Comparison of ENCODE assay signal across 10 cellular contexts in genomic region chr13:47798906-47799305, GRCh38.
DNase-seq lines count a peak whose midpoint lies in the region; ATAC-seq, FAIRE-seq and TF ChIP-seq lines count a peak whose summit lies in the region.
"Had no signal": no experiment of that assay in that cellular context is flagged by ENCODE, and none has a peak within 500 bp of the region (broad histone marks: within the 10 kb centered on the region; RNA-seq: fewer than 3 reads in every experiment).

No MANE protein-coding gene starts in this region.

- no peak overlapping the region for H3K56ac ChIP-seq in H1 (replicated peaks; ENCODE audit: insufficient read length, low read depth, low read length)

- H3K4me1 ChIP-seq in breast epithelium (no peaks in the 10 kb centered on the region), H1 (replicated peaks in 1 of 4; ENCODE audit: control insufficient read depth in 3 of 4, insufficient read depth in 4 of 4, low read length in 3 of 4) (no peaks in the 10 kb centered on the region), smooth muscle cell (ENCODE audit: low read depth) (no peaks in the 10 kb centered on the region)

- no peaks in the 10 kb centered on the region for H3K23me2 ChIP-seq in H1 (ENCODE audit: low read depth, low read length)

- H2BK120ac ChIP-seq in H1 (replicated peaks; ENCODE audit: low read depth, low read length) = no peak overlapping the region

- H3K9me3 Mint-ChIP-seq in MCF 10A (ENCODE audit: unreplicated experiment) = no peaks in the 10 kb centered on the region
- H3K9me3 Mint-ChIP-seq in CD4-positive, alpha-beta T cell = peaks cover 3% of the 10 kb centered on the region

- H3K4me2 ChIP-seq in H1 (ENCODE audit: insufficient read depth in 1 of 2, low read depth in 2 of 2, low read length in 2 of 2) (no peak overlapping the region), smooth muscle cell (no peak overlapping the region)

- H3K79me1 ChIP-seq in H1 (ENCODE audit: low read depth, low read length) = no peaks in the 10 kb centered on the region

- no peak overlapping the region for H4K5ac ChIP-seq in H1 (ENCODE audit: insufficient read length, low read depth, low read length)

- H3K4ac ChIP-seq in H1 (replicated peaks; ENCODE audit: insufficient read length, low read depth, low read length) = no peak overlapping the region

- no peaks in the 10 kb centered on the region for H3K4me1 Mint-ChIP-seq in MCF 10A (ENCODE audit: insufficient read depth, unreplicated experiment)
- H3K4me1 Mint-ChIP-seq in CD4-positive, alpha-beta T cell (ENCODE audit: low read depth) = no peaks in the 10 kb centered on the region
- H3K4me1 Mint-ChIP-seq: activated CD4-positive, alpha-beta T cell treated with anti-CD3 and anti-CD28 coated beads for 36 hours had no signal

- ATAC-seq in CD4-positive, alpha-beta T cell (ENCODE audit: poor library complexity) = no peak
- no peak for ATAC-seq in GM18519 (IDR thresholded peaks at IDR 0.05; ENCODE audit: low FRiP score, unreplicated experiment)
- ATAC-seq: activated CD4-positive, alpha-beta T cell treated with anti-CD3 and anti-CD28 coated beads for 36 hours had no signal

- POLR2A ChIA-PET in MCF 10A (lab: Yijun Ruan, JAX) (interaction anchor here (0.9 to 1.3 kb wide), 2 partner anchors 202 to 239 kb away, joined by 3 read pairs; partner anchors contain the start of genes NUDT15 and SUCLA2), H1 (lab: Charles Lee; ENCODE audit: partially characterized antibody) (interaction anchor here (1.0 to 1.5 kb wide), 2 partner anchors 202 to 239 kb away, joined by 3 to 7 read pairs; partner anchors contain the start of genes NUDT15 and SUCLA2)
- POLR2A ChIA-PET in CD4-positive, alpha-beta T cell (lab: Charles Lee) = no interaction called here

- H3K27me3 Mint-ChIP-seq in MCF 10A (ENCODE audit: insufficient read depth, unreplicated experiment) = no peaks in the 10 kb centered on the region
- peaks cover 5% of the 10 kb centered on the region for H3K27me3 Mint-ChIP-seq in CD4-positive, alpha-beta T cell

- DNase-seq in MCF 10A (ENCODE audit: unreplicated experiment) (peak; percentile 48), breast epithelium (ENCODE audit: low spot score in 2 of 2) (no peak), NAMALWA (ENCODE audit: low spot score) (peak; percentile 32), H1 (ENCODE audit: low read depth in 1 of 2, low spot score in 2 of 2) (no peak), smooth muscle cell (lab: John Stamatoyannopoulos, UW; ENCODE audit: unreplicated experiment) (no peak), mesenteric fat pad (ENCODE audit: low spot score) (no peak)
- no peak for DNase-seq in CD4-positive, alpha-beta T cell
- DNase-seq: activated CD4-positive, alpha-beta T cell treated with anti-CD3 and anti-CD28 coated beads for 36 hours; C1 segment of cervical spinal cord had no signal

- CTCF ChIA-PET in MCF 10A (lab: Yijun Ruan, JAX) = interaction anchor here (0.6 to 1.6 kb wide), 8 partner anchors 12 to 933 kb away, joined by 3 to 7 read pairs (median 4); partner anchors contain the start of gene MED4
- CTCF ChIA-PET in H1 (lab: Charles Lee; ENCODE audit: partially characterized antibody) = interaction anchor here (0.7 to 1.7 kb wide), 7 partner anchors 9 to 781 kb away, joined by 3 to 10 read pairs (median 4); no protein-coding TSS in a partner anchor
- CTCF ChIA-PET in CD4-positive, alpha-beta T cell (lab: Charles Lee) = no interaction called here

- H3F3A ChIP-seq in smooth muscle cell (ENCODE audit: low read depth) = no peaks in the 10 kb centered on the region

- no TSS peak for BruUV-seq in MCF 10A (replicated peaks; lab: Mats Ljungman, UMichigan)

- H4K8ac ChIP-seq in H1 (ENCODE audit: extremely low read depth, insufficient read depth, low read length) = no peak overlapping the region

- TF ChIP-seq POLR2A in breast epithelium (IDR thresholded peaks at IDR 0.05) (no peak), H1 (IDR thresholded peaks at IDR 0.05; ENCODE audit: control extremely low read depth in 1 of 2, low read depth in 2 of 2, low read length in 2 of 2) (no peak)

- no peak overlapping the region for H2AK5ac ChIP-seq in H1 (ENCODE audit: low read depth, low read length)

- H3K9ac ChIP-seq in H1 (replicated peaks in 1 of 4; ENCODE audit: extremely low read depth in 1 of 4, low read depth in 3 of 4, low read length in 3 of 4) (no peak overlapping the region), smooth muscle cell (ENCODE audit: low read depth) (no peak overlapping the region)

- no peak overlapping the region for H2BK15ac ChIP-seq in H1 (ENCODE audit: low read length)

- H3K4me3 ChIP-seq in breast epithelium (no peak overlapping the region), H1 (ENCODE audit: extremely low read depth in 1 of 4, insufficient read depth in 2 of 4, low read depth in 3 of 4, low read length in 4 of 4) (no peak overlapping the region), smooth muscle cell (no peak overlapping the region)

- H3K27ac Mint-ChIP-seq in MCF 10A (ENCODE audit: low read depth, unreplicated experiment) = no peak overlapping the region
- no peak overlapping the region for H3K27ac Mint-ChIP-seq in CD4-positive, alpha-beta T cell
- H3K27ac Mint-ChIP-seq: activated CD4-positive, alpha-beta T cell treated with anti-CD3 and anti-CD28 coated beads for 36 hours had no signal

- no peak overlapping the region for H3K18ac ChIP-seq in H1 (ENCODE audit: extremely low read depth, low read length)

- TF ChIP-seq EP300 in H1 (IDR thresholded peaks at IDR 0.05; ENCODE audit: borderline replicate concordance in 1 of 2, low read depth in 2 of 2, low read length in 2 of 2) = no peak

- peak; percentile 74 to 77 for TF ChIP-seq RAD21 in H1 (IDR thresholded peaks at IDR 0.05 in 1 of 2, conservative IDR thresholded peaks at IDR 0.05 in 1 of 2; ENCODE audit: low read depth in 2 of 2, low read length in 2 of 2)

- no peak overlapping the region for H3K23ac ChIP-seq in H1 (ENCODE audit: insufficient read length)

- no peak overlapping the region for H2BK20ac ChIP-seq in H1 (ENCODE audit: low read length)

- no peak overlapping the region for H2BK5ac ChIP-seq in H1 (ENCODE audit: low read depth, low read length)

- no peak overlapping the region for H2BK12ac ChIP-seq in H1 (ENCODE audit: low read depth, low read length)

- peaks cover 0 to 5% of the 10 kb centered on the region in 2 donors for H3K9me3 ChIP-seq in breast epithelium
- H3K9me3 ChIP-seq in H1 (ENCODE audit: insufficient read depth in 2 of 2, low read depth in 1 of 2, low read length in 1 of 2) = peaks cover 5 to 6% of the 10 kb centered on the region in 2 experiments; a peak in 3 of 4 replicates
- H3K9me3 ChIP-seq in smooth muscle cell (replicated peaks; ENCODE audit: low read depth) = no peaks in the 10 kb centered on the region
- H3K9me3 ChIP-seq in CD4-positive, alpha-beta T cell (ENCODE audit: control insufficient read depth, low read length) = no peaks in the 10 kb centered on the region

- TF ChIP-seq CTCF in MCF 10A (IDR thresholded peaks at IDR 0.05; ENCODE audit: unreplicated experiment) = peak; percentile 24
- TF ChIP-seq CTCF in breast epithelium (IDR thresholded peaks at IDR 0.05) = no peak
- peak in 2 of 3 experiments; percentile 41 to 47; a peak in 2 of 4 replicates for TF ChIP-seq CTCF in H1 (IDR thresholded peaks at IDR 0.05; ENCODE audit: control extremely low read depth in 1 of 3, insufficient read depth in 1 of 3, low read depth in 1 of 3, low read length in 3 of 3)
- TF ChIP-seq CTCF in smooth muscle cell (IDR thresholded peaks at IDR 0.05; ENCODE audit: borderline replicate concordance, insufficient read depth, poor library complexity, severe bottlenecking) = peak; percentile 19
- TF ChIP-seq CTCF in CD4-positive, alpha-beta T cell (IDR thresholded peaks at IDR 0.05) = no peak

- no peak overlapping the region for H3K4me3 Mint-ChIP-seq in MCF 10A (ENCODE audit: unreplicated experiment)
- no peak overlapping the region for H3K4me3 Mint-ChIP-seq in CD4-positive, alpha-beta T cell
- H3K4me3 Mint-ChIP-seq: activated CD4-positive, alpha-beta T cell treated with anti-CD3 and anti-CD28 coated beads for 36 hours had no signal

- H3K36me3 Mint-ChIP-seq in MCF 10A (ENCODE audit: insufficient read depth, unreplicated experiment) = peaks cover 5% of the 10 kb centered on the region
- H3K36me3 Mint-ChIP-seq in CD4-positive, alpha-beta T cell (ENCODE audit: low read depth) = no peaks in the 10 kb centered on the region

- no peaks in the 10 kb centered on the region for H4K20me1 ChIP-seq in H1 (replicated peaks in 1 of 2; ENCODE audit: control insufficient read depth in 1 of 2, insufficient read depth in 2 of 2, low read length in 2 of 2)
- H4K20me1 ChIP-seq in smooth muscle cell (ENCODE audit: low read depth) = no peaks in the 10 kb centered on the region

- H2AFZ ChIP-seq in H1 (ENCODE audit: low read length) (no peak overlapping the region), smooth muscle cell (ENCODE audit: low read depth) (no peak overlapping the region)

- FAIRE-seq in H1 (lab: Jason Lieb, UNC) = peak; percentile 48

- H3K79me2 ChIP-seq in H1 (ENCODE audit: control insufficient read depth in 1 of 2, insufficient read depth in 2 of 2, low read length in 2 of 2) (no peaks in the 10 kb centered on the region), smooth muscle cell (ENCODE audit: low read depth) (no peaks in the 10 kb centered on the region)

- H3K27ac ChIP-seq in breast epithelium (no peak overlapping the region), H1 (ENCODE audit: low read depth, low read length) (no peak overlapping the region), smooth muscle cell (ENCODE audit: low read depth) (no peak overlapping the region)
- H3K27ac ChIP-seq in CD4-positive, alpha-beta T cell (ENCODE audit: low read depth, low read length) = no peak overlapping the region

- H3K36me3 ChIP-seq in breast epithelium (no peaks in the 10 kb centered on the region), H1 (ENCODE audit: control insufficient read depth in 2 of 4, insufficient read depth in 4 of 4, low read length in 3 of 4) (no peaks in the 10 kb centered on the region), smooth muscle cell (ENCODE audit: low read depth) (no peaks in the 10 kb centered on the region)

- H3K27me3 ChIP-seq in breast epithelium (no peaks in the 10 kb centered on the region), H1 (replicated peaks in 1 of 4; ENCODE audit: control insufficient read depth in 3 of 4, extremely low read depth in 1 of 4, insufficient read depth in 3 of 4, low read length in 3 of 4) (no peaks in the 10 kb centered on the region), smooth muscle cell (ENCODE audit: low read depth) (no peaks in the 10 kb centered on the region)
- no peaks in the 10 kb centered on the region for H3K27me3 ChIP-seq in CD4-positive, alpha-beta T cell (ENCODE audit: control insufficient read depth, insufficient read depth, low read length)

- intact Hi-C loops in MCF 10A (cut with micrococcal nuclease) (loop anchor here (1.0 to 5.0 kb wide), 3 partner anchors 188 to 296 kb away; partner anchors contain the start of gene MED4), breast epithelium (cut with DNase I; ENCODE audit: low total_unique reads) (no loop called here)
- intact Hi-C loops in CD4-positive, alpha-beta T cell (cut with DNase I, micrococcal nuclease) = no loop called here

- H3K14ac ChIP-seq in H1 (ENCODE audit: insufficient read length) = no peak overlapping the region

- H4K91ac ChIP-seq in H1 (replicated peaks; ENCODE audit: insufficient read length, low read length) = no peak overlapping the region

TF ChIP-seq in H1, 55 proteins besides CTCF, POLR2A, EP300 and RAD21 (continues in another document):
- TF ChIP-seq FOSL1 (IDR thresholded peaks at IDR 0.05; ENCODE audit: insufficient read depth, low read depth, low read length) = no peak
- no peak for TF ChIP-seq BACH1 (IDR thresholded peaks at IDR 0.05; ENCODE audit: low read length)

Comparison
In these comparisons a context has a peak if more than half of its experiments do, and no peak if none do; other contexts are left out.
1. DNase-seq: peak in MCF 10A (single experiment) and NAMALWA (single experiment); none in breast epithelium (0 of 2), H1 (0 of 2), smooth muscle cell (single experiment), mesenteric fat pad (single experiment) and CD4-positive, alpha-beta T cell (0 of 10).
2. CTCF ChIP-seq: peak in MCF 10A (single experiment), H1 (2 of 3) and smooth muscle cell (single experiment); none in breast epithelium (0 of 3) and CD4-positive, alpha-beta T cell (single experiment).